In genomic region chr11:48019597-48019996, GRCh38 we compare ENCODE assay signal across 12 cellular contexts. TPM values are rescaled to one million over a fixed set of nuclear protein-coding genes. Genes with fewer than 3 reads are reported as not detected.
DNase-seq lines count a peak whose midpoint lies in the region; ATAC-seq lines count a peak whose summit lies in the region.
"Had no signal": no experiment of that assay in that cellular context is flagged by ENCODE, and none has a peak within 500 bp of the region (broad histone marks: within the 10 kb centered on the region; RNA-seq: fewer than 3 reads in every experiment).

No MANE protein-coding gene starts in this region.

- peak overlapping the region; percentile 90 for H3K27ac Mint-ChIP-seq in stimulated activated naive CD8-positive, alpha-beta T cell treated with anti-CD3 and anti-CD28 coated beads, Interleukin-15, Interleukin-2, amounts not matched to agents 100 ng/mL and 50 ng/mL, for 24 hours
- H3K27ac Mint-ChIP-seq in activated T-helper 17 cell treated with anti-CD3 and anti-CD28 coated beads, Interleukin-2, amount 50 U/mL, for 72 hours, result peak overlapping the region; percentile 84
- H3K27ac Mint-ChIP-seq in natural killer cell treated with Interleukin-12 subunit alpha and Interleukin-12 subunit beta and Interleukin-15 and Interleukin-18, amount 100 ng/mL, for 72 hours, result peak overlapping the region; percentile 100

- peaks cover 86% of the 10 kb centered on the region for H3K4me1 Mint-ChIP-seq in stimulated activated naive CD8-positive, alpha-beta T cell treated with anti-CD3 and anti-CD28 coated beads, Interleukin-15, Interleukin-2, amounts not matched to agents 100 ng/mL and 50 ng/mL, for 24 hours (ENCODE audit: low read depth)
- H3K4me1 Mint-ChIP-seq in activated T-helper 17 cell treated with anti-CD3 and anti-CD28 coated beads, Interleukin-2, amount 50 U/mL, for 72 hours, result peaks cover 64% of the 10 kb centered on the region
- H3K4me1 Mint-ChIP-seq in natural killer cell treated with Interleukin-12 subunit alpha and Interleukin-12 subunit beta and Interleukin-15 and Interleukin-18, amount 100 ng/mL, for 72 hours (ENCODE audit: low read depth in 2 of 2), result peaks cover 70 to 78% of the 10 kb centered on the region in 2 donors

- ATAC-seq in stimulated activated naive CD8-positive, alpha-beta T cell treated with anti-CD3 and anti-CD28 coated beads, Interleukin-15, Interleukin-2, amounts not matched to agents 100 U/mL and 50 U/mL, for 24 hours, result no peak
- ATAC-seq in activated T-helper 17 cell treated with anti-CD3 and anti-CD28 coated beads, Interleukin-2, amount 50 U/mL, for 72 hours (replicated peaks), result no peak
- no peak for ATAC-seq in natural killer cell treated with Interleukin-12 subunit alpha and Interleukin-12 subunit beta and Interleukin-15 and Interleukin-18, amount 100 ng/mL, for 72 hours
- ATAC-seq in GM18870 (IDR thresholded peaks at IDR 0.05; ENCODE audit: unreplicated experiment), result no peak

- DNase-seq in stimulated activated naive CD8-positive, alpha-beta T cell treated with anti-CD3 and anti-CD28 coated beads, Interleukin-15, Interleukin-2, amounts not matched to agents 100 U/mL and 50 U/mL, for 24 hours, result no peak
- DNase-seq in natural killer cell treated with Interleukin-12 subunit alpha and Interleukin-12 subunit beta and Interleukin-15 and Interleukin-18, amount 100 ng/mL, for 72 hours (ENCODE audit: low spot score), result no peak
- no peak for DNase-seq in NCI-H69 (lab: John Stamatoyannopoulos, UW)
- no peak for DNase-seq in NCI-H510A treated with DMSO at 0.1 percent for 48 hours (lab: John Stamatoyannopoulos, UW)
- no peak for DNase-seq in NCI-H82 (lab: John Stamatoyannopoulos, UW)
- DNase-seq: H9, mesenchymal stem cell, NCI-H1092 treated with DMSO at 0.1 percent for 48 hours, SHP77 had no signal

- peak overlapping the region; percentile 68 for H3K4me3 Mint-ChIP-seq in stimulated activated naive CD8-positive, alpha-beta T cell treated with anti-CD3 and anti-CD28 coated beads, Interleukin-15, Interleukin-2, amounts not matched to agents 100 ng/mL and 50 ng/mL, for 24 hours
- peak overlapping the region; percentile 64 for H3K4me3 Mint-ChIP-seq in activated T-helper 17 cell treated with anti-CD3 and anti-CD28 coated beads, Interleukin-2, amount 50 U/mL, for 72 hours
- peak overlapping the region; percentile 75 for H3K4me3 Mint-ChIP-seq in natural killer cell treated with Interleukin-12 subunit alpha and Interleukin-12 subunit beta and Interleukin-15 and Interleukin-18, amount 100 ng/mL, for 72 hours

- peaks cover 7% of the 10 kb centered on the region for H3K36me3 Mint-ChIP-seq in stimulated activated naive CD8-positive, alpha-beta T cell treated with anti-CD3 and anti-CD28 coated beads, Interleukin-15, Interleukin-2, amounts not matched to agents 100 ng/mL and 50 ng/mL, for 24 hours (ENCODE audit: low read depth)
- H3K36me3 Mint-ChIP-seq in activated T-helper 17 cell treated with anti-CD3 and anti-CD28 coated beads, Interleukin-2, amount 50 U/mL, for 72 hours (ENCODE audit: low read depth), result peaks cover 44% of the 10 kb centered on the region
- peaks cover 11% of the 10 kb centered on the region for H3K36me3 Mint-ChIP-seq in natural killer cell treated with Interleukin-12 subunit alpha and Interleukin-12 subunit beta and Interleukin-15 and Interleukin-18, amount 100 ng/mL, for 72 hours

- H3K9me3 Mint-ChIP-seq in stimulated activated naive CD8-positive, alpha-beta T cell treated with anti-CD3 and anti-CD28 coated beads, Interleukin-15, Interleukin-2, amounts not matched to agents 100 ng/mL and 50 ng/mL, for 24 hours, result no peaks in the 10 kb centered on the region
- H3K9me3 Mint-ChIP-seq in activated T-helper 17 cell treated with anti-CD3 and anti-CD28 coated beads, Interleukin-2, amount 50 U/mL, for 72 hours, result no peaks in the 10 kb centered on the region
- no peaks in the 10 kb centered on the region for H3K9me3 Mint-ChIP-seq in natural killer cell treated with Interleukin-12 subunit alpha and Interleukin-12 subunit beta and Interleukin-15 and Interleukin-18, amount 100 ng/mL, for 72 hours
- H3K9me3 Mint-ChIP-seq: H9 had no signal

- H3K27me3 Mint-ChIP-seq in stimulated activated naive CD8-positive, alpha-beta T cell treated with anti-CD3 and anti-CD28 coated beads, Interleukin-15, Interleukin-2, amounts not matched to agents 100 ng/mL and 50 ng/mL, for 24 hours, result no peaks in the 10 kb centered on the region
- no peaks in the 10 kb centered on the region for H3K27me3 Mint-ChIP-seq in activated T-helper 17 cell treated with anti-CD3 and anti-CD28 coated beads, Interleukin-2, amount 50 U/mL, for 72 hours
- H3K27me3 Mint-ChIP-seq in natural killer cell treated with Interleukin-12 subunit alpha and Interleukin-12 subunit beta and Interleukin-15 and Interleukin-18, amount 100 ng/mL, for 72 hours, result no peaks in the 10 kb centered on the region

RNA-seq across cellular contexts. Expression of gene PTPRJ, which starts 39.2 kb away (rescaled TPM):
- 10 to 100 TPM; 36.1 to 52.8 TPM for total RNA-seq in activated T-helper 17 cell treated with anti-CD3 and anti-CD28 coated beads, Interleukin-2, amount 50 U/mL, for 72 hours
- 10 to 100 TPM; 60.7 to 83.3 TPM for total RNA-seq in natural killer cell treated with Interleukin-12 subunit alpha and Interleukin-12 subunit beta and Interleukin-15 and Interleukin-18, amount 100 ng/mL, for 72 hours
